In genomic region chr10:14953452-14954000, GRCh38 we compare ENCODE assay signal across 8 cellular contexts. TPM values are rescaled to one million over a fixed set of nuclear protein-coding genes. Genes with fewer than 3 reads are reported as not detected.
DNase-seq lines count a peak whose midpoint lies in the region; ATAC-seq and TF ChIP-seq lines count a peak whose summit lies in the region.

No MANE protein-coding gene starts in this region.

- H3K9me3 ChIP-seq in DND-41 (ENCODE audit: insufficient read depth, low read length, severe bottlenecking) = no peaks in the 10 kb centered on the region

- peak; percentile 61 for ATAC-seq in DND-41 (ENCODE audit: insufficient read depth, low read depth)
- peak; percentile 48 for ATAC-seq in GM19438 (IDR thresholded peaks at IDR 0.05; ENCODE audit: low read depth, unreplicated experiment)
- peak; percentile 28 for ATAC-seq in HG03442 (IDR thresholded peaks at IDR 0.05; ENCODE audit: unreplicated experiment)

- H3K9me3 Mint-ChIP-seq in T-helper 1 cell treated with Interleukin-12 subunit alpha and Interleukin-12 subunit beta and Interleukin-4 antibody, amounts not matched to agents 30 μg/mL and 1 μg/mL, for 36 hours = no peaks in the 10 kb centered on the region

- peaks cover 16% of the 10 kb centered on the region for H4K20me1 ChIP-seq in DND-41 (ENCODE audit: insufficient read depth, low read length)

- peak overlapping the region; percentile 96 for H3K27ac ChIP-seq in DND-41 (ENCODE audit: low read length)
- peak overlapping the region; percentile 88 for H3K27ac ChIP-seq in epithelial cell of prostate

- no peaks in the 10 kb centered on the region for H3K27me3 ChIP-seq in DND-41 (ENCODE audit: insufficient read depth, low read length, poor library complexity)

- H3K27ac Mint-ChIP-seq in T-helper 1 cell treated with Interleukin-12 subunit alpha and Interleukin-12 subunit beta and Interleukin-4 antibody, amounts not matched to agents 30 μg/mL and 1 μg/mL, for 36 hours = peak overlapping the region; percentile 92

- peak overlapping the region; percentile 64 to 78 for H3K4me3 ChIP-seq in DND-41 (ENCODE audit: low read depth in 1 of 2, low read length in 2 of 2)

- H3K79me2 ChIP-seq in DND-41 (ENCODE audit: insufficient read depth, low read length) = peaks cover 63% of the 10 kb centered on the region

- peaks cover 13% of the 10 kb centered on the region for H3K36me3 Mint-ChIP-seq in T-helper 1 cell treated with Interleukin-12 subunit alpha and Interleukin-12 subunit beta and Interleukin-4 antibody, amounts not matched to agents 30 μg/mL and 1 μg/mL, for 36 hours (ENCODE audit: low read depth)

- H3K4me1 Mint-ChIP-seq in T-helper 1 cell treated with Interleukin-12 subunit alpha and Interleukin-12 subunit beta and Interleukin-4 antibody, amounts not matched to agents 30 μg/mL and 1 μg/mL, for 36 hours (ENCODE audit: low read depth) = peaks cover 45% of the 10 kb centered on the region

- H2AFZ ChIP-seq in DND-41 (ENCODE audit: low read depth, low read length) = peak overlapping the region; percentile 82

- DNase-seq in DND-41 (no peak), epithelial cell of prostate (ENCODE audit: low read depth, low spot score) (no peak), myocyte (ENCODE audit: low read depth) (peak; percentile 86), NCI-H524 (lab: John Stamatoyannopoulos, UW) (no peak)
- no peak for DNase-seq in activated effector memory CD4-positive, alpha-beta T cell treated with anti-CD3 and anti-CD28 coated beads, Interleukin-2, amount 50 U/mL, for 16 hours

- peak overlapping the region; percentile 81 for H3K4me2 ChIP-seq in DND-41 (ENCODE audit: insufficient read depth, low read length)

- no peaks in the 10 kb centered on the region for H3K27me3 Mint-ChIP-seq in T-helper 1 cell treated with Interleukin-12 subunit alpha and Interleukin-12 subunit beta and Interleukin-4 antibody, amounts not matched to agents 30 μg/mL and 1 μg/mL, for 36 hours (ENCODE audit: low read depth)

- peaks cover 33% of the 10 kb centered on the region for H3K36me3 ChIP-seq in DND-41 (ENCODE audit: insufficient read depth, low read length)

- no peak for TF ChIP-seq CTCF in DND-41 (IDR thresholded peaks at IDR 0.05; ENCODE audit: borderline replicate concordance, extremely low read depth, low read length, poor library complexity, severe bottlenecking)

- H3K4me1 ChIP-seq in DND-41 (ENCODE audit: insufficient read depth, low read length) = peaks cover 46% of the 10 kb centered on the region

- peak overlapping the region; percentile 86 for H3K4me3 Mint-ChIP-seq in T-helper 1 cell treated with Interleukin-12 subunit alpha and Interleukin-12 subunit beta and Interleukin-4 antibody, amounts not matched to agents 30 μg/mL and 1 μg/mL, for 36 hours

- H3K9ac ChIP-seq in DND-41 (ENCODE audit: low read depth, low read length) = peak overlapping the region; percentile 84

RNA-seq across cellular contexts. Expression of gene DCLRE1C, which starts 0.4 kb away (rescaled TPM):
- total RNA-seq in myocyte = 6.8 and 7.0 TPM in 2 replicates
- 3.6 TPM for polyA plus RNA-seq in myocyte (2012)

RNA-seq across cellular contexts. Expression of gene MEIG1, which starts 5.7 kb away (rescaled TPM):
- not detected in 2 replicates for total RNA-seq in myocyte
- polyA plus RNA-seq in myocyte (2012) = 0.95 TPM
